In the genomic region with DNA sequence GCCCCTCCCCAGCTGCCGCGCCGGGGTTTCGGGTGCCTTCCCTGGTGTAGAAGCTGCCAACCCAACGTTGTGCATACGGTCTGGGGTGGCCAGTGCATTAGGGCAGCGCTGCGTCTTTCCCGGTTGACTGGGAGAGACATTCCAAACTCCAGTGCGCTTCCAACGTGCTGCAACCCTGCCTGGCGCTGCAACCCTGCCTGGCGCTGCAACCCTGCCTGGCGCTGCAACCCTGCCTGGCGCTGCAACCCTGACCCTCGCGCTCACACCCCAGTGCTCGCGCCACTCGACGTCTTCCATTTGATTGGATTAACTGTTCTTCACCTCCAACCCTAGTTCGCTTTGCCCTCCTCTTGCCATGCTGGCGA, we compare ENCODE assay signal across 10 cellular contexts. TPM values are rescaled to one million over a fixed set of nuclear protein-coding genes. Genes with fewer than 3 reads are reported as not detected.
A peak's percentile ranks its signal among the peaks of the same experiment; 100 is the strongest.
DNase-seq lines count a peak whose midpoint lies in the region; TF ChIP-seq lines count a peak whose summit lies in the region.
"Had no signal": no experiment of that assay in that cellular context is flagged by ENCODE, and none has a peak within 500 bp of the region (broad histone marks: within the 10 kb centered on the region; RNA-seq: fewer than 3 reads in every experiment).

No MANE protein-coding gene starts in this region.

- peaks cover 69% of the 10 kb centered on the region for H3K27me3 ChIP-seq in MG63
- H3K27me3 ChIP-seq in esophagus (ENCODE audit: control insufficient read depth in 1 of 2, insufficient read depth in 2 of 2, low read length in 2 of 2): no peaks in the 10 kb centered on the region
- peaks cover 60% of the 10 kb centered on the region for H3K27me3 ChIP-seq in neural cell (ENCODE audit: insufficient read depth, low read depth, low read length)

- no peak for TF ChIP-seq CTCF in AG10803 (conservative IDR thresholded peaks at IDR 0.05; ENCODE audit: low read length)
- TF ChIP-seq CTCF in neural cell (IDR thresholded peaks at IDR 0.05; ENCODE audit: poor library complexity, severe bottlenecking): no peak

- H3K4me3 ChIP-seq in AG10803 (ENCODE audit: low read length): peak overlapping the region; percentile 36
- H3K4me3 ChIP-seq in MG63: peak overlapping the region; percentile 32
- H3K4me3 ChIP-seq in esophagus (ENCODE audit: low read depth in 1 of 2, low read length in 2 of 2): peak overlapping the region; percentile 28 to 36
- H3K4me3 ChIP-seq in neural cell (ENCODE audit: low read length): peak overlapping the region; percentile 77

- peak overlapping the region; percentile 55 for H3K4me2 ChIP-seq in neural cell (ENCODE audit: low read length)

- no peaks in the 10 kb centered on the region for H3K9me3 ChIP-seq in MG63
- H3K9me3 ChIP-seq in esophagus (ENCODE audit: control insufficient read depth in 2 of 2, insufficient read depth in 1 of 2, low read depth in 1 of 2, low read length in 1 of 2): no peaks in the 10 kb centered on the region
- H3K9me3 ChIP-seq in neural cell (ENCODE audit: low read length): no peaks in the 10 kb centered on the region

- no peaks in the 10 kb centered on the region for H3K36me3 ChIP-seq in MG63
- no peaks in the 10 kb centered on the region for H3K36me3 ChIP-seq in esophagus (ENCODE audit: control insufficient read depth in 2 of 2, insufficient read depth in 2 of 2, low read length in 1 of 2)
- no peaks in the 10 kb centered on the region for H3K36me3 ChIP-seq in neural cell (ENCODE audit: insufficient read depth, low read length)

- 3 to 5% methylated on average over 23 of the region's 23 CpGs for WGBS in esophagus, 2 donors

- DNase-seq in AG10803 (ENCODE audit: low read depth): no peak
- DNase-seq in MG63: peak; percentile 16
- no peak for DNase-seq in NCI-H2196 (lab: John Stamatoyannopoulos, UW; ENCODE audit: unreplicated experiment)
- no peak for DNase-seq in activated CD4-positive, alpha-beta T cell treated with anti-CD3 and anti-CD28 coated beads, Interleukin-2, amount 50 U/mL, for 48 hours
- no peak for DNase-seq in T-helper 9 cell
- DNase-seq in NCI-H2227 treated with DMSO at 0.1 percent for 48 hours (lab: John Stamatoyannopoulos, UW): no peak
- DNase-seq: NCI-H2029 had no signal

- no peaks in the 10 kb centered on the region for H3F3A ChIP-seq in neural cell (ENCODE audit: insufficient read depth, low read length, poor library complexity, severe bottlenecking)

- TF ChIP-seq EP300 in neural cell (conservative IDR thresholded peaks at IDR 0.05; ENCODE audit: poor library complexity, severe bottlenecking): no peak

- no peaks in the 10 kb centered on the region for H3K79me2 ChIP-seq in neural cell (replicated peaks; ENCODE audit: insufficient read depth, low read length)

- no peak overlapping the region for H2AFZ ChIP-seq in neural cell (ENCODE audit: low read depth, low read length)

- H3K4me1 ChIP-seq in esophagus (ENCODE audit: control insufficient read depth in 2 of 2, insufficient read depth in 2 of 2, low read length in 1 of 2): peaks cover 0 to 18% of the 10 kb centered on the region in 2 donors

- no peaks in the 10 kb centered on the region for H3K9me2 ChIP-seq in neural cell (ENCODE audit: insufficient read depth, low read length)

- H3K27ac ChIP-seq in esophagus (ENCODE audit: low read depth in 2 of 2, low read length in 1 of 2) (no peak overlapping the region), neural cell (ENCODE audit: low read length) (no peak overlapping the region)

- peak overlapping the region; percentile 31 for H3K9ac ChIP-seq in neural cell (ENCODE audit: low read length)

- TF ChIP-seq RAD21 in neural cell (conservative IDR thresholded peaks at IDR 0.05): no peak

- no peaks in the 10 kb centered on the region for H4K20me1 ChIP-seq in neural cell (ENCODE audit: insufficient read depth)

TF ChIP-seq in neural cell, 6 proteins besides CTCF, POLR2A, EP300 and RAD21:
- TF ChIP-seq REST (IDR thresholded peaks at IDR 0.05; ENCODE audit: borderline replicate concordance) (no peak), POLR2AphosphoS5 (IDR thresholded peaks at IDR 0.05) (no peak), EZH2 (IDR thresholded peaks at IDR 0.05; ENCODE audit: borderline replicate concordance, insufficient read depth, low read length, poor library complexity, severe bottlenecking) (no peak), TAF1 (IDR thresholded peaks at IDR 0.05; ENCODE audit: low read depth) (no peak), SMC3 (conservative IDR thresholded peaks at IDR 0.05; ENCODE audit: poor library complexity) (no peak), MXI1 (conservative IDR thresholded peaks at IDR 0.05; ENCODE audit: poor library complexity, severe bottlenecking) (no peak)

RNA-seq across cellular contexts. Expression of gene HAP1, which starts 0.5 kb away (rescaled TPM):
- total RNA-seq in MG63 (2014; rRNA removed; shearing (Covaris generic); ENCODE audit: low replicate concordance): not detected in 2 replicates
- polyA plus RNA-seq in esophagus (1 to 10 TPM in 1 of 2 donors, under 1 TPM in 1; 0.35 to 1.4 TPM), neural cell (0.79 and 1.5 TPM in 2 replicates)
- 0.97 and 1.0 TPM in 2 replicates for polyA minus RNA-seq in neural cell

RNA-seq across cellular contexts. Expression of gene GAST, which starts 22.8 kb away (rescaled TPM):
- not detected in 2 replicates for total RNA-seq in MG63 (2014; rRNA removed; shearing (Covaris generic); ENCODE audit: low replicate concordance)
- polyA plus RNA-seq in esophagus (not detected), neural cell (not detected in 2 replicates)
- polyA minus RNA-seq in neural cell: not detected in 2 replicates
- total RNA-seq: activated CD8-positive, alpha-beta memory T cell treated with anti-CD3 and anti-CD28 coated beads for 36 hours had no signal

RNA-seq across cellular contexts. Expression of gene EIF1, which starts 46.2 kb away (rescaled TPM):
- total RNA-seq in MG63 (2014; rRNA removed; shearing (Covaris generic); ENCODE audit: low replicate concordance): 42.2 and 90.7 TPM in 2 replicates
- polyA plus RNA-seq in esophagus (100 to 1,000 TPM; 342 to 553 TPM), neural cell (257 and 258 TPM in 2 replicates)
- 199 and 224 TPM in 2 replicates for polyA minus RNA-seq in neural cell

RNA-seq across cellular contexts. Expression of gene JUP, which starts 51.6 kb away (rescaled TPM):
- total RNA-seq in MG63 (2014; rRNA removed; shearing (Covaris generic); ENCODE audit: low replicate concordance): 6.4 and 10.5 TPM in 2 replicates
- 100 to 1,000 TPM; 445 to 752 TPM for polyA plus RNA-seq in esophagus
- 46.1 and 82.2 TPM in 2 replicates for polyA plus RNA-seq in neural cell
- 102 and 125 TPM in 2 replicates for polyA minus RNA-seq in neural cell
